ENCODE assay signal across 13 cellular contexts in the genomic region with DNA sequence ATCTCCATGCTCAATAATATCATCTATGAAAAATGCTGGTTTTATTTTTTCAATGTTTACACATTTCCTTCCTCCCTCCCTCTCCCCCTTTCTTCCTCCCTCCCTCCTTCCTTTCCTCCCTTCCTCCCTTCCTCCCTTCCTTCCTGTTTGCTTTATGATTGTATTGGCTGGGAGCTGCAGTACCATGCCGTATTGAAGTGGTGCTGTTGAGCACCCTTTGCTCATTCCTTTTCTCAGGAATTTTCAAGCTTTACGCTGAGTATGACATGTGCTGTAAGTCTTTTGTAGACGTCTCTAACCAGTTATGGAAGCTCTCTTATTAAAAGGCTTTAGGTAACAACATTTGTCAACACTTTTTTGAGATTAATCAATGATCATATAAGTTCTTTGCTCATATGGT.
DNase-seq lines count a peak whose midpoint lies in the region; ATAC-seq and TF ChIP-seq lines count a peak whose summit lies in the region.
"Had no signal": no experiment of that assay in that cellular context is flagged by ENCODE, and none has a peak within 500 bp of the region (broad histone marks: within the 10 kb centered on the region; RNA-seq: fewer than 3 reads in every experiment).

No MANE protein-coding gene starts in this region.

- no peaks in the 10 kb centered on the region for H3K36me3 ChIP-seq in endodermal cell (ENCODE audit: control insufficient read depth, insufficient read depth, low read length)
- no peaks in the 10 kb centered on the region for H3K36me3 ChIP-seq in neural cell (ENCODE audit: insufficient read depth, low read length)
- H3K36me3 ChIP-seq: SJCRH30 had no signal

- H2AFZ ChIP-seq in neural cell (ENCODE audit: low read depth, low read length): no peak overlapping the region

- DNase-seq in NCI-H1092 treated with DMSO at 0.1 percent for 48 hours (lab: John Stamatoyannopoulos, UW): peak; percentile 29
- DNase-seq in NCI-H1092 (lab: John Stamatoyannopoulos, UW): no peak
- peak; percentile 46 for DNase-seq in NCI-H2081 treated with DMSO at 0.1 percent for 48 hours (lab: John Stamatoyannopoulos, UW)
- no peak for DNase-seq in endodermal cell
- DNase-seq in T-cell: no peak
- DNase-seq in HUDEP-2 (lab: John Stamatoyannopoulos, UW; ENCODE audit: unreplicated experiment in 76 of 76): no peak
- DNase-seq in NAMALWA (ENCODE audit: low spot score): no peak
- DNase-seq: activated CD4-positive, alpha-beta T cell treated with anti-CD3 and anti-CD28 coated beads for 36 hours; DMS79 treated with DMSO at 0.1 percent for 48 hours; SJCRH30 had no signal

- H3K9me3 Mint-ChIP-seq in endodermal cell: peaks cover 8% of the 10 kb centered on the region
- peaks cover 3 to 9% (median 6%) of the 10 kb centered on the region in 3 donors for H3K9me3 Mint-ChIP-seq in T-cell
- H3K9me3 Mint-ChIP-seq: dendritic cell treated with granulocyte-macrophage colony-stimulating factor and Interleukin-4, amounts not matched to agents 40 ng/mL and 50 ng/mL, for 4 days had no signal

- no peak overlapping the region for H3K4me3 ChIP-seq in endodermal cell (ENCODE audit: low read length)
- H3K4me3 ChIP-seq in neural cell (ENCODE audit: low read length): no peak overlapping the region
- H3K4me3 ChIP-seq: SJCRH30 had no signal

- TF ChIP-seq RAD21 in neural cell (conservative IDR thresholded peaks at IDR 0.05): no peak

- H3K9ac ChIP-seq in endodermal cell (ENCODE audit: extremely low read depth, low read length, poor library complexity, severe bottlenecking) (no peak overlapping the region), neural cell (ENCODE audit: low read length) (no peak overlapping the region)

- no peaks in the 10 kb centered on the region for H3K79me2 ChIP-seq in neural cell (replicated peaks; ENCODE audit: insufficient read depth, low read length)

- H3K4me1 ChIP-seq in endodermal cell (ENCODE audit: control insufficient read depth, insufficient read depth, low read length): no peaks in the 10 kb centered on the region

- peaks cover 4% of the 10 kb centered on the region for H3K36me3 Mint-ChIP-seq in endodermal cell (ENCODE audit: low read depth)
- no peaks in the 10 kb centered on the region for H3K36me3 Mint-ChIP-seq in T-cell
- H3K36me3 Mint-ChIP-seq: IgD-negative memory B cell had no signal

- H3K27me3 Mint-ChIP-seq in endodermal cell (ENCODE audit: insufficient read depth) (no peaks in the 10 kb centered on the region), T-cell (peaks cover 10 to 22% of the 10 kb centered on the region in 2 donors)
- H3K27me3 Mint-ChIP-seq: dendritic cell treated with granulocyte-macrophage colony-stimulating factor and Interleukin-4, amounts not matched to agents 40 ng/mL and 50 ng/mL, for 4 days had no signal

- H3K4me1 Mint-ChIP-seq in endodermal cell (peaks cover 16% of the 10 kb centered on the region), T-cell (peaks cover 0 to 5% (median 4%) of the 10 kb centered on the region in 3 donors)
- H3K4me1 Mint-ChIP-seq: activated CD4-positive, alpha-beta T cell treated with anti-CD3 and anti-CD28 coated beads for 36 hours; IgD-negative memory B cell had no signal

- H3K27ac Mint-ChIP-seq in endodermal cell (no peak overlapping the region), T-cell (no peak overlapping the region)
- H3K27ac Mint-ChIP-seq: activated CD4-positive, alpha-beta T cell treated with anti-CD3 and anti-CD28 coated beads for 36 hours; dendritic cell treated with granulocyte-macrophage colony-stimulating factor and Interleukin-4, amounts not matched to agents 40 ng/mL and 50 ng/mL, for 4 days; IgD-negative memory B cell had no signal

- ATAC-seq in T-cell (replicated peaks in 1 of 4): no peak
- ATAC-seq: activated CD4-positive, alpha-beta T cell treated with anti-CD3 and anti-CD28 coated beads for 36 hours had no signal

- no peak overlapping the region for H3K4me3 Mint-ChIP-seq in endodermal cell
- H3K4me3 Mint-ChIP-seq in T-cell: no peak overlapping the region
- H3K4me3 Mint-ChIP-seq: activated CD4-positive, alpha-beta T cell treated with anti-CD3 and anti-CD28 coated beads for 36 hours; dendritic cell treated with granulocyte-macrophage colony-stimulating factor and Interleukin-4, amounts not matched to agents 40 ng/mL and 50 ng/mL, for 4 days; IgD-negative memory B cell had no signal

- no peaks in the 10 kb centered on the region for H3K9me3 ChIP-seq in endodermal cell (ENCODE audit: control insufficient read depth, low read length)
- H3K9me3 ChIP-seq in neural cell (ENCODE audit: low read length): peaks cover 3% of the 10 kb centered on the region
- H3K9me3 ChIP-seq: SJCRH30 had no signal

- TF ChIP-seq CTCF in endodermal cell (conservative IDR thresholded peaks at IDR 0.05): peak; percentile 55
- peak; percentile 30 for TF ChIP-seq CTCF in neural cell (IDR thresholded peaks at IDR 0.05; ENCODE audit: poor library complexity, severe bottlenecking)

- POLR2A ChIA-PET in T-cell (lab: Charles Lee): no interaction called here

- no peaks in the 10 kb centered on the region for H3F3A ChIP-seq in neural cell (ENCODE audit: insufficient read depth, low read length, poor library complexity, severe bottlenecking)

- H3K27me3 ChIP-seq in endodermal cell (ENCODE audit: control insufficient read depth, insufficient read depth, low read length, poor library complexity, severe bottlenecking): no peaks in the 10 kb centered on the region
- H3K27me3 ChIP-seq in neural cell (ENCODE audit: insufficient read depth, low read depth, low read length): no peaks in the 10 kb centered on the region
- H3K27me3 ChIP-seq: SJCRH30 had no signal

- no peak for TF ChIP-seq EP300 in neural cell (conservative IDR thresholded peaks at IDR 0.05; ENCODE audit: poor library complexity, severe bottlenecking)

- CTCF ChIA-PET in T-cell (lab: Charles Lee): interaction anchor here in 1 of 2 donors (0.7 kb wide), 1 partner anchor 158 kb away, joined by 3 read pairs; no protein-coding TSS in a partner anchor

- no peak overlapping the region for H3K27ac ChIP-seq in endodermal cell (ENCODE audit: low read depth, low read length)
- H3K27ac ChIP-seq in neural cell (ENCODE audit: low read length): no peak overlapping the region
- H3K27ac ChIP-seq: SJCRH30 had no signal

- H4K20me1 ChIP-seq in neural cell (ENCODE audit: insufficient read depth): no peaks in the 10 kb centered on the region

- WGBS in endodermal cell (ENCODE audit: insufficient coverage in 1 of 2, insufficient read length in 1 of 2), 2 experiments: 67 to 75% methylated on average over 2 to 3 of the region's 3 CpGs

- H3K9me2 ChIP-seq in neural cell (ENCODE audit: insufficient read depth, low read length): no peaks in the 10 kb centered on the region

- H3K4me2 ChIP-seq in neural cell (ENCODE audit: low read length): no peak overlapping the region

TF ChIP-seq in neural cell, 6 proteins besides CTCF, POLR2A, EP300 and RAD21:
- TF ChIP-seq REST (IDR thresholded peaks at IDR 0.05; ENCODE audit: borderline replicate concordance) (peak; percentile 20), MXI1 (conservative IDR thresholded peaks at IDR 0.05; ENCODE audit: poor library complexity, severe bottlenecking) (no peak)

Comparison
In these comparisons a context has a peak if more than half of its experiments do, and no peak if none do; other contexts are left out.
1. DNase-seq: peak in NCI-H1092 treated with DMSO at 0.1 percent for 48 hours (single experiment) and NCI-H2081 treated with DMSO at 0.1 percent for 48 hours (single experiment); none in NCI-H1092 (single experiment), endodermal cell (single experiment), T-cell (0 of 34), HUDEP-2 (0 of 76) and NAMALWA (single experiment).